22 cellular contexts compared by ENCODE assay signal in genomic region chr7:77954773-77955562, GRCh38.
DNase-seq lines count a peak whose midpoint lies in the region; ATAC-seq and TF ChIP-seq lines count a peak whose summit lies in the region.
"Had no signal": no experiment of that assay in that cellular context is flagged by ENCODE, and none has a peak within 500 bp of the region (broad histone marks: within the 10 kb centered on the region; RNA-seq: fewer than 3 reads in every experiment).

No MANE protein-coding gene starts in this region.

- no peaks in the 10 kb centered on the region for H3K27me3 ChIP-seq in dorsolateral prefrontal cortex
- H3K27me3 ChIP-seq: BE2C, pancreas, Peyer's patch, right atrium auricular region, transverse colon had no signal

- DNase-seq in NCI-H1417 (lab: John Stamatoyannopoulos, UW): peak in 2 of 3 experiments; percentile 14 to 57
- no peak for DNase-seq in NCI-H1417 treated with DMSO at 0.1 percent for 48 hours (lab: John Stamatoyannopoulos, UW)
- peak; percentile 57 for DNase-seq in DMS79 treated with DMSO at 0.1 percent for 48 hours (lab: John Stamatoyannopoulos, UW)
- peak; percentile 32 for DNase-seq in amniotic epithelial cell (ENCODE audit: low read depth)
- DNase-seq in iris pigment epithelial cell (ENCODE audit: low read depth): peak; percentile 63
- no peak for DNase-seq in dorsolateral prefrontal cortex
- DNase-seq: activated CD4-positive, alpha-beta T cell treated with anti-CD3 and anti-CD28 coated beads, Interleukin-2, amount 10 ng/mL, durations not matched to agents 7 days and 5 days; activated gamma-delta T cell treated with Interleukin-2 at 50 U/mL for 16 hours; activated T-cell treated with anti-CD3 and anti-CD28 coated beads, Interleukin-2, amount 50 U/mL, for 24 hours; BE2C; CD8-positive, alpha-beta memory T cell; effector memory CD4-positive, alpha-beta T cell; NCI-H1930; NCI-H446; pancreas; Peyer's patch; SHP77 treated with DMSO at 0.1 percent for 48 hours; stimulated activated CD4-positive, alpha-beta T cell treated with anti-CD3 and anti-CD28 coated beads, Interleukin-2, amount 100 ng/mL, for 48 hours; transverse colon had no signal

- no peak overlapping the region for H3K27ac ChIP-seq in dorsolateral prefrontal cortex
- H3K27ac ChIP-seq: pancreas, Peyer's patch, right atrium auricular region, transverse colon had no signal

- intact Hi-C loops in dorsolateral prefrontal cortex (cut with DNase I): no loop called here

- H3K4me3 ChIP-seq in dorsolateral prefrontal cortex: no peak overlapping the region
- H3K4me3 ChIP-seq: pancreas, Peyer's patch, right atrium auricular region, transverse colon had no signal

- no peak for TF ChIP-seq CTCF in dorsolateral prefrontal cortex (IDR thresholded peaks at IDR 0.05 in 54 of 56, conservative IDR thresholded peaks at IDR 0.05 in 2 of 56; ENCODE audit: low read depth in 1 of 56, partially characterized antibody in 56 of 56)

- ATAC-seq in GM21528 (IDR thresholded peaks at IDR 0.05; ENCODE audit: low FRiP score, unreplicated experiment): no peak
- ATAC-seq in HG02870 (IDR thresholded peaks at IDR 0.05; ENCODE audit: unreplicated experiment): no peak
- ATAC-seq: pancreas had no signal

Comparison
In these comparisons a context has a peak if more than half of its experiments do, and no peak if none do; other contexts are left out.
1. DNase-seq: peak in NCI-H1417 (2 of 3), DMS79 treated with DMSO at 0.1 percent for 48 hours (single experiment), amniotic epithelial cell (single experiment) and iris pigment epithelial cell (single experiment); none in NCI-H1417 treated with DMSO at 0.1 percent for 48 hours (single experiment) and dorsolateral prefrontal cortex (0 of 10).